Comparison of ENCODE assay signal across 1 cellular context in genomic region chr10:50326757-50327701, GRCh38.
TF ChIP-seq lines count a peak whose summit lies in the region.

No MANE protein-coding gene starts in this region.

TF ChIP-seq in K562, 482 proteins besides CTCF, POLR2A, EP300 and RAD21 (continued from another document and continues in another):
- TF ChIP-seq NFXL1 (CRISPR knock-in tag; IDR thresholded peaks at IDR 0.05) = no peak
- peak; percentile 74 for TF ChIP-seq CREB3 (tag; conservative IDR thresholded peaks at IDR 0.05; ENCODE audit: low read depth)
- no peak for TF ChIP-seq MYBL2 (IDR thresholded peaks at IDR 0.05; ENCODE audit: low read depth)
- TF ChIP-seq MYBL2 (CRISPR knock-in tag; IDR thresholded peaks at IDR 0.05; ENCODE audit: borderline replicate concordance) = no peak
- no peak for TF ChIP-seq MBD1 (CRISPR knock-in tag; IDR thresholded peaks at IDR 0.05)
- TF ChIP-seq ARID2 (IDR thresholded peaks at IDR 0.05) = no peak
- TF ChIP-seq HNRNPLL (IDR thresholded peaks at IDR 0.05; ENCODE audit: low read depth, low read length, poor library complexity, severe bottlenecking) = no peak
- TF ChIP-seq ZNF23 (CRISPR knock-in tag; IDR thresholded peaks at IDR 0.05) = 0 out of 2 replicates have a peak, but pooled peaks have one; percentile 7
- TF ChIP-seq PHB2 (IDR thresholded peaks at IDR 0.05; ENCODE audit: low read depth) = no peak
- TF ChIP-seq ZNF695 (CRISPR knock-in tag; IDR thresholded peaks at IDR 0.05) = no peak
- TF ChIP-seq XRCC5 (IDR thresholded peaks at IDR 0.05; ENCODE audit: low read depth, low read length) = peak; percentile 77
- TF ChIP-seq ATF1 (CRISPR knock-in tag; IDR thresholded peaks at IDR 0.05) = no peak
- peak; percentile 65 for TF ChIP-seq ATF1 (tag; IDR thresholded peaks at IDR 0.05)
- no peak for TF ChIP-seq ZNF407 (IDR thresholded peaks at IDR 0.05; ENCODE audit: low read depth)
- no peak; the same call in 1 of the 2 replicates for TF ChIP-seq ELK3 (CRISPR knock-in tag; IDR thresholded peaks at IDR 0.05)
- no peak for TF ChIP-seq ZNF592 (IDR thresholded peaks at IDR 0.05)
- no peak for TF ChIP-seq SRSF3 (IDR thresholded peaks at IDR 0.05; ENCODE audit: insufficient read depth, low read length)
- peak; percentile 46; the same call in 1 of the 2 replicates for TF ChIP-seq ZNF644 (tag; IDR thresholded peaks at IDR 0.05; ENCODE audit: low read depth)
- TF ChIP-seq SIRT6 (IDR thresholded peaks at IDR 0.05; ENCODE audit: low read depth, low read length) = no peak
- no peak for TF ChIP-seq RBM15 (IDR thresholded peaks at IDR 0.05; ENCODE audit: insufficient read depth, low read length)
- no peak for TF ChIP-seq GTF3C2 (IDR thresholded peaks at IDR 0.05; ENCODE audit: borderline replicate concordance, extremely low read depth, insufficient read length)
- TF ChIP-seq ZNF3 (CRISPR knock-in tag; IDR thresholded peaks at IDR 0.05) = no peak
- TF ChIP-seq FOXJ3 (CRISPR knock-in tag; IDR thresholded peaks at IDR 0.05) = no peak
- no peak for TF ChIP-seq GABPB1 (CRISPR knock-in tag; IDR thresholded peaks at IDR 0.05)
- no peak for TF ChIP-seq PTRF (tag; IDR thresholded peaks at IDR 0.05)
- peak; percentile 77 for TF ChIP-seq SMAD4 (CRISPR knock-in tag; conservative IDR thresholded peaks at IDR 0.05)
- no peak for TF ChIP-seq ARID3B (CRISPR knock-in tag; IDR thresholded peaks at IDR 0.05; ENCODE audit: borderline replicate concordance)
- TF ChIP-seq CCAR2 (IDR thresholded peaks at IDR 0.05; ENCODE audit: low read depth, low read length) = no peak
- no peak for TF ChIP-seq NCOA6 (IDR thresholded peaks at IDR 0.05)
- no peak for TF ChIP-seq CLOCK (CRISPR knock-in tag; IDR thresholded peaks at IDR 0.05; ENCODE audit: borderline replicate concordance)
- TF ChIP-seq NFE2L1 (tag; IDR thresholded peaks at IDR 0.05; ENCODE audit: borderline replicate concordance, low read depth) = no peak
- TF ChIP-seq SMAD1 (IDR thresholded peaks at IDR 0.05; ENCODE audit: low read depth, low read length, partially characterized antibody) = no peak
- TF ChIP-seq RBFOX2 (IDR thresholded peaks at IDR 0.05; ENCODE audit: low read depth, low read length) = peak; percentile 65
- no peak for TF ChIP-seq ZNF316 (IDR thresholded peaks at IDR 0.05)
- TF ChIP-seq MECOM (CRISPR knock-in tag; IDR thresholded peaks at IDR 0.05) = no peak
- TF ChIP-seq NFIC (IDR thresholded peaks at IDR 0.05) = no peak
